In the genomic region with DNA sequence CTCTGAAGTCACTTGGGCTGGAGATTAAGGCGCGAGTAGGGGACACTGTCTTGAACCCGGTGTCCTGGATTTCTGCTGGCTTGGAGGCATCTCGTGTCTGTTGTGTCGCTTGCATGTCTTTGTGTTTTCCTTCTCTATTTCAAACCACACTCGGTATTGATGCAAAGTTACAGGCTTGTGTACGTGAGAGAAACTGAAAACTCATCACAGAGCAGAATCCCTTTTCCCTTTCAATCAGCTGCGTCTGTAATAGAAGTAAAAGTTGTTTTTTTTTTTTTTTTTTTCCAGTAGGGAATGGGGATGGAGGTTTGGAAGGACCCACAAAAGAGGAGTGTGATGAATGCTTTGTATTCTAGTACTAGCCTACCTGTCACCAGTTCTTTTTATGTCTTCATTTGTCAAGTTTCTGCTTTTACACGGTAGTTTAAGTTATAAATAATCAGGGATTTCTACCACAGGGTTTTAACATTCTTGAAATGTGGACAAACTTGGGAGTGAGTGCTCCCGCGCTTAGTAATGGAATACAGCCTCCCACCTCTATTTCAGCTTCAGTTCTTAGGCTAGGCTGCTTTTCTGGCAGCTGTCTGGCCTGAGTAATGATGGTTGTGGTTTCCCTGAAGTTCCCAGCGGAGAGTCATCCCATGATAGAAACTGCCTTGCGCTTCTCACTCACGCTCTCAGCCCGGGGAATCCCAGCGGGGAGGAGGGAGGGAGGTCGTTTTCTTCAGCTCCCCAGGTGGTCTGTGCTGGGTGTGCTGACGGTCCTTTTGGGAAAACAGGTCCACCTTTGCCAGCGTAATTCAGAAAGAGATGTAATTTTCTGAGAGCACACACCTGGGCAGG, we compare ENCODE assay signal across 8 cellular contexts. TPM values are rescaled to one million over a fixed set of nuclear protein-coding genes. Genes with fewer than 3 reads are reported as not detected.
DNase-seq lines count a peak whose midpoint lies in the region; ATAC-seq lines count a peak whose summit lies in the region.

No MANE protein-coding gene starts in this region.

- DNase-seq in AG08395 (ENCODE audit: low spot score) = peak; percentile 92
- peak; percentile 67 for DNase-seq in NCI-H2171 treated with DMSO at 0.1 percent for 48 hours (lab: John Stamatoyannopoulos, UW)
- DNase-seq in Right ventricle myocardium superior = no peak
- peak; percentile 83 to 87 for DNase-seq in trophoblast cell
- no peak for DNase-seq in GDM1 (lab: John Stamatoyannopoulos, UW)

- peak overlapping the region; percentile 100 for H3K14ac ChIP-seq in trophoblast cell (ENCODE audit: low read length)

- peaks cover 4 to 22% of the 10 kb centered on the region in 2 experiments for H3K4me1 ChIP-seq in trophoblast cell (ENCODE audit: control insufficient read depth in 1 of 2, insufficient read depth in 2 of 2, low read length in 2 of 2)

- H3K36me3 ChIP-seq in trophoblast cell (ENCODE audit: control insufficient read depth in 1 of 2, insufficient read depth in 2 of 2, low read length in 2 of 2) = no peaks in the 10 kb centered on the region

- H3K4me3 ChIP-seq in trophoblast cell (ENCODE audit: low read depth, low read length) = peak overlapping the region; percentile 89

- intact Hi-C loops in Right ventricle myocardium superior (cut with DNase I) = no loop called here

- peak overlapping the region; percentile 76 for H2BK120ac ChIP-seq in trophoblast cell (ENCODE audit: insufficient read depth, low read length, poor library complexity)

- H3K27me3 ChIP-seq in trophoblast cell (ENCODE audit: insufficient read depth, low read length) = no peaks in the 10 kb centered on the region

- peaks cover 26% of the 10 kb centered on the region for H3K79me2 ChIP-seq in trophoblast cell (ENCODE audit: control insufficient read depth, insufficient read depth, low read length, poor library complexity)

- H3K18ac ChIP-seq in trophoblast cell (ENCODE audit: low read length) = peak overlapping the region; percentile 99

- H3K4me1 Mint-ChIP-seq in activated naive CD4-positive, alpha-beta T cell treated with anti-CD3 and anti-CD28 coated beads, Interleukin-2, amount 50 U/mL, for 24 hours = peaks cover 38% of the 10 kb centered on the region

- no peak overlapping the region for H3K23ac ChIP-seq in trophoblast cell (ENCODE audit: low read length)

- H4K8ac ChIP-seq in trophoblast cell (ENCODE audit: low read depth, low read length) = peak overlapping the region; percentile 91

- ATAC-seq in GM18502 (IDR thresholded peaks at IDR 0.05; ENCODE audit: poor library complexity, unreplicated experiment) (peak; percentile 63), HG02798 (IDR thresholded peaks at IDR 0.05; ENCODE audit: poor library complexity, unreplicated experiment) (peak; percentile 52), Right ventricle myocardium superior (ENCODE audit: poor library complexity) (peak; percentile 50)

- H2AFZ ChIP-seq in trophoblast cell (ENCODE audit: insufficient read depth, low read length, poor library complexity) = peak overlapping the region; percentile 81

- H3K9ac ChIP-seq in trophoblast cell (ENCODE audit: low read length) = peak overlapping the region; percentile 91

- peak overlapping the region; percentile 60 for H3K4me2 ChIP-seq in trophoblast cell (ENCODE audit: low read length)

- H4K12ac ChIP-seq in trophoblast cell (ENCODE audit: low read depth, low read length) = no peak overlapping the region

- H3K36me3 Mint-ChIP-seq in activated naive CD4-positive, alpha-beta T cell treated with anti-CD3 and anti-CD28 coated beads, Interleukin-2, amount 50 U/mL, for 24 hours = no peaks in the 10 kb centered on the region

- H2BK12ac ChIP-seq in trophoblast cell (ENCODE audit: low read length) = peak overlapping the region; percentile 96

- peak overlapping the region; percentile 98 for H4K91ac ChIP-seq in trophoblast cell (ENCODE audit: low read depth, low read length)

- H3K4ac ChIP-seq in trophoblast cell (ENCODE audit: low read depth, low read length) = peak overlapping the region; percentile 100

- H2BK5ac ChIP-seq in trophoblast cell (ENCODE audit: low read depth, low read length, poor library complexity) = peak overlapping the region; percentile 99

- H3K9me3 Mint-ChIP-seq in activated naive CD4-positive, alpha-beta T cell treated with anti-CD3 and anti-CD28 coated beads, Interleukin-2, amount 50 U/mL, for 24 hours = no peaks in the 10 kb centered on the region

- no peaks in the 10 kb centered on the region for H3K9me3 ChIP-seq in trophoblast cell (ENCODE audit: insufficient read depth, low read depth, low read length)

- peaks cover 26% of the 10 kb centered on the region for H3K79me1 ChIP-seq in trophoblast cell (ENCODE audit: low read length)

- no CpG with 5 or more reads among the region's 19 CpGs for WGBS in trophoblast cell (ENCODE audit: extremely low coverage, insufficient coverage, insufficient read length)

- H3K27ac Mint-ChIP-seq in activated naive CD4-positive, alpha-beta T cell treated with anti-CD3 and anti-CD28 coated beads, Interleukin-2, amount 50 U/mL, for 24 hours = no peak overlapping the region

- H2AK5ac ChIP-seq in trophoblast cell (ENCODE audit: low read length) = peak overlapping the region; percentile 97

- peak overlapping the region; percentile 83 for H3K4me3 Mint-ChIP-seq in activated naive CD4-positive, alpha-beta T cell treated with anti-CD3 and anti-CD28 coated beads, Interleukin-2, amount 50 U/mL, for 24 hours

- H3K27me3 Mint-ChIP-seq in activated naive CD4-positive, alpha-beta T cell treated with anti-CD3 and anti-CD28 coated beads, Interleukin-2, amount 50 U/mL, for 24 hours = peaks cover 30% of the 10 kb centered on the region

- H3K27ac ChIP-seq in trophoblast cell (ENCODE audit: low read depth, low read length) = peak overlapping the region; percentile 91

RNA-seq across cellular contexts. Expression of gene TJP2, which starts 0.8 kb away (rescaled TPM):
- total RNA-seq in Right ventricle myocardium superior = 116 TPM
- 96.7 and 103 TPM in 2 replicates for polyA plus RNA-seq in trophoblast cell (2013)

Comparison
In these comparisons a context has a peak if more than half of its experiments do, and no peak if none do; other contexts are left out.
1. DNase-seq: peak in AG08395 (single experiment), NCI-H2171 treated with DMSO at 0.1 percent for 48 hours (single experiment) and trophoblast cell (2 of 2); none in Right ventricle myocardium superior (single experiment) and GDM1 (single experiment).
2. Peak in every context shown above with its lines, with median percentiles within 50 percentile points of each other: ATAC-seq.